Comparison of ENCODE assay signal across 8 cellular contexts in the genomic region with DNA sequence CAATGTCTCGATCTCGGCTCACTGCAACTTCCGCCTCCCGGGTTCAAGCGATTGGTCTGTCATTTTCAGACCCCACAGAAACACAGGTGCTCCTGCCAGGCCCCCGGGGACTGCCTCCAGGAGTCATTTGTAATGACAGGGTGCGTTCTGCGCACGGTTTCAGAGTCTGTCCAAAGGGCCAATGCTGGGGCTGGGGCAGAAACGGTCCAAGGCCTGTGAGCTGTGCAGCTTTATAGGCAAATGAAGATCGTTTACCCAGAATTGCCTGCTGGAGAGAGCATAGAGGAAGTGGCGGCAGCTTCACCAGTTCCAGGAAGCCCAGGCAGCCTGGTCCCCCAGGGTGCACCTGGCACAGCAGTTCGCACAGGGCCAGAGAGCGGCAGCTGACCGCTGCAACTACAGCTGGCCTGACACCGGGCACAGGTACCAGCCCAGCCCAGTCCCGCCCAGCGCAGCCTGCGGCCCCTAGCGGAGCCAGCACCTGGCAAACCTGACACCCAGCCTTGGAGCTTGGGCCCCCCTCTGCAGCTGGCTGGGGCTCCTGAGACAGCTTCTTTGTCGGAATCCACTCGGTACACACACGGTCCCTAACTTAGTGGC.
DNase-seq lines count a peak whose midpoint lies in the region; ATAC-seq and TF ChIP-seq lines count a peak whose summit lies in the region.
"Not testable (repeated sequence)": the region's sequence is repeated elsewhere in the genome, so short reads cannot be mapped to it uniquely, and the experiment has no call there.

No MANE protein-coding gene starts in this region.

- H3K27me3 ChIP-seq in stomach smooth muscle (ENCODE audit: control insufficient read depth in 1 of 2, insufficient read depth in 2 of 2, low read length in 2 of 2) = not testable (repeated sequence)

- H3K27ac ChIP-seq in stomach smooth muscle (ENCODE audit: low read length) = peak overlapping the region; percentile 24

- H3K9me3 Mint-ChIP-seq in activated CD4-positive, alpha-beta memory T cell treated with anti-CD3 and anti-CD28 coated beads for 36 hours; dendritic cell treated with granulocyte-macrophage colony-stimulating factor and Interleukin-4, amounts not matched to agents 40 ng/mL and 50 ng/mL, for 4 days: not testable (repeated sequence)

- intact Hi-C loops in activated CD4-positive, alpha-beta memory T cell treated with anti-CD3 and anti-CD28 coated beads for 36 hours (cut with micrococcal nuclease) = loop anchor here (10.0 kb wide), 2 partner anchors 48 to 688 kb away; no protein-coding TSS in a partner anchor
- intact Hi-C loops in dendritic cell treated with granulocyte-macrophage colony-stimulating factor and Interleukin-4, amounts not matched to agents 40 ng/mL and 50 ng/mL, for 4 days (cut with micrococcal nuclease) = not testable (repeated sequence)

- H3K36me3 ChIP-seq in stomach smooth muscle (ENCODE audit: control insufficient read depth in 2 of 2, insufficient read depth in 2 of 2, low read length in 2 of 2) = not testable (repeated sequence)

- not testable (repeated sequence) for H3K27me3 Mint-ChIP-seq in activated CD4-positive, alpha-beta memory T cell treated with anti-CD3 and anti-CD28 coated beads for 36 hours; dendritic cell treated with granulocyte-macrophage colony-stimulating factor and Interleukin-4, amounts not matched to agents 40 ng/mL and 50 ng/mL, for 4 days

- H3K4me3 ChIP-seq in stomach smooth muscle (ENCODE audit: low read length in 2 of 2) = not testable (repeated sequence)

- POLR2A ChIA-PET in activated CD4-positive, alpha-beta memory T cell treated with anti-CD3 and anti-CD28 coated beads for 36 hours (lab: Charles Lee) = interaction anchor here (2.1 kb wide), 1 partner anchor 13 kb away, joined by 10 read pairs; no protein-coding TSS in a partner anchor

- ATAC-seq in GM21360 (IDR thresholded peaks at IDR 0.05; ENCODE audit: unreplicated experiment) (peak; percentile 40), HG03108 (IDR thresholded peaks at IDR 0.05; ENCODE audit: unreplicated experiment) (peak; percentile 47)

- TF ChIP-seq CTCF in GM12872 (IDR thresholded peaks at IDR 0.05; ENCODE audit: insufficient read depth, low read depth, low read length) = peak; percentile 18; the same call in 1 of the 3 replicates

- DNase-seq in NCI-H510A treated with DMSO at 0.1 percent for 48 hours (lab: John Stamatoyannopoulos, UW) = peak; percentile 76
- DNase-seq in activated CD4-positive, alpha-beta memory T cell treated with anti-CD3 and anti-CD28 coated beads for 36 hours = peak; percentile 84
- DNase-seq in myocyte (ENCODE audit: low read depth) = peak; percentile 13

- peaks cover 61% of the 10 kb centered on the region for H3K4me1 Mint-ChIP-seq in activated CD4-positive, alpha-beta memory T cell treated with anti-CD3 and anti-CD28 coated beads for 36 hours (ENCODE audit: low read depth)
- peaks cover 76% of the 10 kb centered on the region for H3K4me1 Mint-ChIP-seq in dendritic cell treated with granulocyte-macrophage colony-stimulating factor and Interleukin-4, amounts not matched to agents 40 ng/mL and 50 ng/mL, for 4 days (ENCODE audit: low read depth)

- H3K9ac ChIP-seq in stomach smooth muscle (ENCODE audit: low read length in 2 of 2) = not testable (repeated sequence)

- not testable (repeated sequence) for H3K9me3 ChIP-seq in stomach smooth muscle (ENCODE audit: control insufficient read depth in 2 of 2, low read length in 2 of 2)

- H3K36me3 Mint-ChIP-seq in activated CD4-positive, alpha-beta memory T cell treated with anti-CD3 and anti-CD28 coated beads for 36 hours = peaks cover 29% of the 10 kb centered on the region
- H3K36me3 Mint-ChIP-seq in dendritic cell treated with granulocyte-macrophage colony-stimulating factor and Interleukin-4, amounts not matched to agents 40 ng/mL and 50 ng/mL, for 4 days (ENCODE audit: low read depth) = peaks cover 69% of the 10 kb centered on the region

- H3K4me3 Mint-ChIP-seq in activated CD4-positive, alpha-beta memory T cell treated with anti-CD3 and anti-CD28 coated beads for 36 hours = peak overlapping the region; percentile 77
- H3K4me3 Mint-ChIP-seq in dendritic cell treated with granulocyte-macrophage colony-stimulating factor and Interleukin-4, amounts not matched to agents 40 ng/mL and 50 ng/mL, for 4 days = peak overlapping the region; percentile 60

- peak overlapping the region; percentile 97 for H3K27ac Mint-ChIP-seq in activated CD4-positive, alpha-beta memory T cell treated with anti-CD3 and anti-CD28 coated beads for 36 hours
- H3K27ac Mint-ChIP-seq in dendritic cell treated with granulocyte-macrophage colony-stimulating factor and Interleukin-4, amounts not matched to agents 40 ng/mL and 50 ng/mL, for 4 days = peak overlapping the region; percentile 78

- CTCF ChIA-PET in activated CD4-positive, alpha-beta memory T cell treated with anti-CD3 and anti-CD28 coated beads for 36 hours (lab: Charles Lee) = not testable (repeated sequence)

- H3K4me1 ChIP-seq in stomach smooth muscle (ENCODE audit: control insufficient read depth, insufficient read depth, low read length) = peaks cover 45% of the 10 kb centered on the region

Comparison
In these comparisons a context has a peak if more than half of its experiments do, and no peak if none do; other contexts are left out.
1. DNase-seq: peak in every context shown above with its lines; median percentile 84 in activated CD4-positive, alpha-beta memory T cell treated with anti-CD3 and anti-CD28 coated beads for 36 hours; 76 in NCI-H510A treated with DMSO at 0.1 percent for 48 hours; 13 in myocyte.